Comparison of ENCODE assay signal across 8 cellular contexts in genomic region chr6:14638932-14639875, GRCh38.
DNase-seq lines count a peak whose midpoint lies in the region; ATAC-seq and TF ChIP-seq lines count a peak whose summit lies in the region.

No MANE protein-coding gene starts in this region.

- no peak overlapping the region for H3K9ac ChIP-seq in rectal smooth muscle tissue (ENCODE audit: low read length)

- no peak overlapping the region for H3K4me3 ChIP-seq in BJ (ENCODE audit: low read depth, low read length)
- H3K4me3 ChIP-seq in fibroblast of villous mesenchyme (ENCODE audit: low read depth, low read length): no peak overlapping the region
- H3K4me3 ChIP-seq in rectal smooth muscle tissue (ENCODE audit: low read length): peak overlapping the region; percentile 38

- DNase-seq in BJ (ENCODE audit: low read depth): no peak
- DNase-seq in OCI-M1 (lab: John Stamatoyannopoulos, UW): peak; percentile 51
- DNase-seq in fibroblast of villous mesenchyme (ENCODE audit: low read depth): peak; percentile 18
- DNase-seq in SHP77 (lab: John Stamatoyannopoulos, UW): no peak
- DNase-seq in NCI-H1930 (lab: John Stamatoyannopoulos, UW): no peak

- CTCF ChIA-PET in BJ (lab: Yijun Ruan, JAX): interaction anchor here (0.7 to 1.4 kb wide), 4 partner anchors 8 to 303 kb away, joined by 3 read pairs; no protein-coding TSS in a partner anchor

- ATAC-seq in HG02610 (IDR thresholded peaks at IDR 0.05; ENCODE audit: unreplicated experiment): peak; percentile 38
- no peak for ATAC-seq in GM18867 (IDR thresholded peaks at IDR 0.05; ENCODE audit: unreplicated experiment)

- POLR2A ChIA-PET in BJ (lab: Charles Lee): no interaction called here

- no peak overlapping the region for H3K27ac ChIP-seq in rectal smooth muscle tissue (ENCODE audit: low read depth, low read length)

- H3K36me3 ChIP-seq in BJ (ENCODE audit: control insufficient read depth, insufficient read depth, low read length): no peaks in the 10 kb centered on the region
- H3K36me3 ChIP-seq in rectal smooth muscle tissue (ENCODE audit: control insufficient read depth, insufficient read depth, low read length): no peaks in the 10 kb centered on the region

- peaks cover 8% of the 10 kb centered on the region for H3K4me1 ChIP-seq in rectal smooth muscle tissue (ENCODE audit: control insufficient read depth, insufficient read depth, low read length)

- peak; percentile 13; the same call in 1 of the 2 replicates for TF ChIP-seq CTCF in BJ (IDR thresholded peaks at IDR 0.05; ENCODE audit: insufficient read depth, low read depth, low read length)
- no peak for TF ChIP-seq CTCF in fibroblast of villous mesenchyme (IDR thresholded peaks at IDR 0.05; ENCODE audit: insufficient read depth, low read depth, low read length)

- H3K27me3 ChIP-seq in BJ (ENCODE audit: control insufficient read depth, insufficient read depth, low read length) (0 out of 2 replicates have a peak, but pooled peaks cover 1% of the 10 kb centered on the region), rectal smooth muscle tissue (ENCODE audit: control insufficient read depth, insufficient read depth, low read length) (no peaks in the 10 kb centered on the region)

Comparison
In these comparisons a context has a peak if more than half of its experiments do, and no peak if none do; other contexts are left out.
1. DNase-seq: peak in OCI-M1 (single experiment) and fibroblast of villous mesenchyme (single experiment); none in BJ (single experiment), SHP77 (0 of 2) and NCI-H1930 (0 of 2).